ENCODE assay signal across 7 cellular contexts in the genomic region with DNA sequence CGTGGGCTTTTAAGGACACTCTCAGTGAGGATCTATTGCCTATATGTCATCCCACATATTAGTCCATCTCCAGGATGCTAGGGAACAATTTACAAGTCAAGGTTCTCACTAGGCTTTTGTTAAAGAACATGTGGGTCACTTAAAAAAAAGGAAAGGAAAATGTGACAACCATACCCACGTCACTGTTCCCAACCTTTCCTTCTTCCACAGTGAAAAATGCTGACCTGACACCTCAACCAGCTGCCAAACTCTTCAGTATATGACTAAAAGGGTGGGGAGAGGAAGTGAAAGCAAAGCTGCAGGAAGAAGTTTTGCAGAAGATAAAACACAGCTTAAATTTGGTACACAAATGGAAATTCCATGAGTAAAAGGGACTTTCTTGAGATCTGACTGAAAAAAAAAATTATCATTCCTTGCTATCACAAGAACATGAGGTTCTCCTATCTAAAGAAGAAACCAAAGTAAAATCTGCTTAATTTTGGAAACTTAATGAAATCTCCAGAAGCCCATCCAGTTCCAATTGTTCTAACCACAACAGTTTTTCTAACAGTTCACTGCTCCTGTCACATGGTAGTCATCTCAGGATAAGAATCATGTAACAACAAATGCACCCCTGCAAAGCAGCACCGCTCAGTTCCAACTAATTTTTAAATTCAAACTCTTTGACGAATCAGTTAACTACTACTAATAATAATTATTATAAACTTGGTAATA.
DNase-seq lines count a peak whose midpoint lies in the region; ATAC-seq and TF ChIP-seq lines count a peak whose summit lies in the region.

No MANE protein-coding gene starts in this region.

- no peaks in the 10 kb centered on the region for H3K36me3 Mint-ChIP-seq in MCF 10A (ENCODE audit: insufficient read depth, unreplicated experiment)

- no peak overlapping the region for H3K27ac Mint-ChIP-seq in MCF 10A (ENCODE audit: low read depth, unreplicated experiment)

- H3K9me3 ChIP-seq in lung (ENCODE audit: control insufficient read depth in 2 of 2, insufficient read depth in 1 of 2, low read length in 1 of 2) (no peaks in the 10 kb centered on the region), vagina (no peaks in the 10 kb centered on the region)

- no peaks in the 10 kb centered on the region for H3K4me1 Mint-ChIP-seq in MCF 10A (ENCODE audit: insufficient read depth, unreplicated experiment)

- BruUV-seq in MCF 10A (replicated peaks; lab: Mats Ljungman, UMichigan), result no TSS peak

- no peaks in the 10 kb centered on the region for H3K9me3 Mint-ChIP-seq in MCF 10A (ENCODE audit: unreplicated experiment)

- POLR2A ChIA-PET in MCF 10A (lab: Yijun Ruan, JAX), result interaction anchor here (0.6 to 3.1 kb wide), 4 partner anchors 109 to 355 kb away, joined by 3 to 9 read pairs (median 6); partner anchors contain the start of gene HMG20A

- WGBS in lung, 2 donors, result 32 to 39% methylated on average over 4 of the region's 4 CpGs

- no peak for TF ChIP-seq POLR2A in vagina (IDR thresholded peaks at IDR 0.05)

- no peak for TF ChIP-seq CTCF in MCF 10A (IDR thresholded peaks at IDR 0.05; ENCODE audit: unreplicated experiment)
- TF ChIP-seq CTCF in lung (IDR thresholded peaks at IDR 0.05; ENCODE audit: control extremely low read depth, extremely low read depth), result no peak
- no peak for TF ChIP-seq CTCF in vagina (IDR thresholded peaks at IDR 0.05)

- H3K4me3 ChIP-seq in lung (no peak overlapping the region), vagina (no peak overlapping the region)

- H3K36me3 ChIP-seq in lung (ENCODE audit: control insufficient read depth in 2 of 2, insufficient read depth in 2 of 2, low read length in 2 of 2) (no peaks in the 10 kb centered on the region), vagina (no peaks in the 10 kb centered on the region)

- H3K27ac ChIP-seq in lung (ENCODE audit: low read depth in 1 of 2, low read length in 1 of 2), result peak overlapping the region; percentile 52 to 88
- H3K27ac ChIP-seq in vagina, result peak overlapping the region; percentile 63

- DNase-seq in M059J (ENCODE audit: low read depth) (peak; percentile 58), MCF 10A (ENCODE audit: unreplicated experiment) (peak; percentile 8), lung (ENCODE audit: low spot score) (peak; percentile 41), vagina (ENCODE audit: extremely low spot score in 2 of 2) (no peak), NCI-H2081 treated with DMSO at 0.1 percent for 48 hours (lab: John Stamatoyannopoulos, UW) (no peak)
- no peak for DNase-seq in activated effector memory CD4-positive, alpha-beta T cell treated with anti-CD3 and anti-CD28 coated beads, Interleukin-2, amount 50 U/mL, for 16 hours

- H3K27me3 ChIP-seq in lung (ENCODE audit: control insufficient read depth, insufficient read depth) (no peaks in the 10 kb centered on the region), vagina (no peaks in the 10 kb centered on the region)

- intact Hi-C loops in MCF 10A (cut with micrococcal nuclease), result loop anchor here (2.0 to 10.0 kb wide), 2 partner anchors 237 to 445 kb away; partner anchors contain the start of genes HMG20A, LINGO1 and PEAK1
- intact Hi-C loops in vagina (cut with DNase I), result loop anchor here (5.0 kb wide), 1 partner anchor 864 kb away; no protein-coding TSS in a partner anchor

- H3K4me1 ChIP-seq in lung (ENCODE audit: control insufficient read depth in 2 of 2, insufficient read depth in 2 of 2, low read length in 2 of 2) (peaks cover 1 to 36% of the 10 kb centered on the region in 2 donors), vagina (peaks cover 20% of the 10 kb centered on the region)

- no peak overlapping the region for H3K4me3 Mint-ChIP-seq in MCF 10A (ENCODE audit: unreplicated experiment)

- CTCF ChIA-PET in MCF 10A (lab: Yijun Ruan, JAX), result interaction anchor here (0.6 to 3.5 kb wide), 15 partner anchors 9 to 446 kb away, joined by 3 to 70 read pairs (median 4); no protein-coding TSS in a partner anchor

- no peaks in the 10 kb centered on the region for H3K27me3 Mint-ChIP-seq in MCF 10A (ENCODE audit: insufficient read depth, unreplicated experiment)

- peak; percentile 60 for ATAC-seq in GM19351 (IDR thresholded peaks at IDR 0.05; ENCODE audit: unreplicated experiment)
- ATAC-seq in lung (ENCODE audit: insufficient read depth, low FRiP score), result peak; percentile 73

Comparison
In these comparisons a context has a peak if more than half of its experiments do, and no peak if none do; other contexts are left out.
1. DNase-seq: peak in M059J (single experiment), MCF 10A (single experiment) and lung (single experiment); none in vagina (0 of 2), NCI-H2081 treated with DMSO at 0.1 percent for 48 hours (single experiment) and activated effector memory CD4-positive, alpha-beta T cell treated with anti-CD3 and anti-CD28 coated beads, Interleukin-2, amount 50 U/mL, for 16 hours (single experiment).